39 cellular contexts compared by ENCODE assay signal in the genomic region with DNA sequence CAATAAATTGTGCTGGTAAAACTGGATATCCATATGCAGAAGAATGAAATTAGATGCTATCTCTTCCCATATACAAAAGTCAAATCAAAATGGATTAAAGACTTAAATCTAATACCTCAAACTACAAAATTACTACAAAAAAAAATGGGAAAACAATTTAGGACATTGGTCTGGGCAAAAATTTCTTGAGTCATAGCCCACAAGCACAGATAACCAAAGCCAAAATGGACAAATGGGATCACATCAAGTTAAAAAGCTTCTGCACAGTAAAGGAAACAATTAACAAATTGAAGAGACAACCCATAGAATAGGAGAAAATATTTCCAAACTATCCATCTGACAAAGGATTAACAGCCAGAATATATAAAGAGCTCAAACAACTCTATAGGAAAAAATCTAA.
"Had no signal": no experiment of that assay in that cellular context is flagged by ENCODE, and none has a peak within 500 bp of the region (broad histone marks: within the 10 kb centered on the region; RNA-seq: fewer than 3 reads in every experiment).

No MANE protein-coding gene starts in this region.

- FAIRE-seq: bronchial epithelial cell, TTC549 had no signal

- H3K36me3 ChIP-seq: adrenal gland, ascending aorta, cardiac muscle cell had no signal

- H3K27me3 ChIP-seq: adrenal gland, ascending aorta, cardiac muscle cell had no signal

- H3K4me1 ChIP-seq: adrenal gland, ascending aorta had no signal

- ATAC-seq: activated CD8-positive, alpha-beta T cell treated with anti-CD3 and anti-CD28 coated beads for 36 hours; activated naive CD4-positive, alpha-beta T cell treated with anti-CD3 and anti-CD28 coated beads, Interleukin-2, amount 50 U/mL, for 72 hours; activated T-cell treated with anti-CD3 and anti-CD28 coated beads, Interleukin-2, amount 50 U/mL, for 4 hours; activated T-cell treated with anti-CD3 and anti-CD28 coated beads, Interleukin-2, amount 50 U/mL, for 72 hours; activated T-helper 17 cell treated with anti-CD3 and anti-CD28 coated beads, Interleukin-2, amount 50 U/mL, for 72 hours had no signal

- H3K9me3 Mint-ChIP-seq: activated CD4-positive, alpha-beta memory T cell treated with anti-CD3 and anti-CD28 coated beads for 36 hours; activated CD4-positive, alpha-beta T cell treated with anti-CD3 and anti-CD28 coated beads, Interleukin-2, amount 10 ng/mL, durations not matched to agents 24 days and 14 days; activated CD8-positive, alpha-beta T cell treated with anti-CD3 and anti-CD28 coated beads for 36 hours; activated naive CD4-positive, alpha-beta T cell treated with anti-CD3 and anti-CD28 coated beads for 36 hours; activated T-cell treated with anti-CD3 and anti-CD28 coated beads, Interleukin-2, amount 50 U/mL, for 4 hours; activated T-helper 17 cell treated with anti-CD3 and anti-CD28 coated beads, Interleukin-2, amount 50 U/mL, for 72 hours; central memory CD8-positive, alpha-beta T cell; T-helper 1 cell treated with Interleukin-12 subunit alpha and Interleukin-12 subunit beta and Interleukin-4 antibody, amounts not matched to agents 30 μg/mL and 1 μg/mL, for 36 hours; T-helper 2 cell treated with Interferon-gamma antibody and Interleukin-4, amounts not matched to agents 5 μg/mL and 100 μg/mL, for 36 hours had no signal

- H3K4me3 ChIP-seq: adrenal gland, ascending aorta, cardiac muscle cell had no signal

- H3K4me3 Mint-ChIP-seq: activated B cell treated with CpG ODN at 0.5 μM for 24 hours; activated CD4-positive, alpha-beta memory T cell treated with anti-CD3 and anti-CD28 coated beads for 36 hours; activated CD4-positive, alpha-beta T cell treated with anti-CD3 and anti-CD28 coated beads, Interleukin-2, amount 10 ng/mL, durations not matched to agents 24 days and 14 days; activated CD8-positive, alpha-beta T cell treated with anti-CD3 and anti-CD28 coated beads for 36 hours; activated naive CD4-positive, alpha-beta T cell treated with anti-CD3 and anti-CD28 coated beads for 36 hours; activated naive CD8-positive, alpha-beta T cell treated with anti-CD3 and anti-CD28 coated beads for 36 hours; activated T-cell treated with anti-CD3 and anti-CD28 coated beads, Interleukin-2, amount 50 U/mL, for 4 hours; activated T-cell treated with anti-CD3 and anti-CD28 coated beads, Interleukin-2, amount 50 U/mL, for 72 hours; activated T-helper 1 cell treated with anti-CD3 and anti-CD28 coated beads, Interleukin-12 subunit alpha, Interleukin-12 subunit beta, Interleukin-2, Interleukin-4 antibody, amounts not matched to agents 30 ng/mL and 10 ng/mL and 1 ng/mL, durations not matched to agents 14 hours and 24 hours and 36 hours; activated T-helper 17 cell treated with anti-CD3 and anti-CD28 coated beads, Interleukin-2, amount 50 U/mL, for 72 hours; brain; central memory CD8-positive, alpha-beta T cell; T-helper 1 cell treated with Interleukin-12 subunit alpha and Interleukin-12 subunit beta and Interleukin-4 antibody, amounts not matched to agents 30 μg/mL and 1 μg/mL, for 36 hours; T-helper 2 cell treated with Interferon-gamma antibody and Interleukin-4, amounts not matched to agents 5 μg/mL and 100 μg/mL, for 36 hours had no signal

- H3K9me3 ChIP-seq: adrenal gland, ascending aorta had no signal

- H3K4me1 Mint-ChIP-seq: activated B cell treated with CpG ODN at 0.5 μM for 24 hours; activated CD4-positive, alpha-beta T cell treated with anti-CD3 and anti-CD28 coated beads, Interleukin-2, amount 10 ng/mL, durations not matched to agents 24 days and 14 days; activated naive CD8-positive, alpha-beta T cell treated with anti-CD3 and anti-CD28 coated beads for 36 hours; activated T-helper 17 cell treated with anti-CD3 and anti-CD28 coated beads, Interleukin-2, amount 50 U/mL, for 72 hours; central memory CD8-positive, alpha-beta T cell had no signal

- DNase-seq: activated B cell treated with CpG ODN at 0.5 μM for 24 hours; activated CD4-positive, alpha-beta memory T cell treated with anti-CD3 and anti-CD28 coated beads for 36 hours; activated CD4-positive, alpha-beta T cell treated with anti-CD3 and anti-CD28 coated beads for 4 hours; activated CD4-positive, alpha-beta T cell treated with anti-CD3 and anti-CD28 coated beads, Interleukin-2, amount 10 ng/mL, durations not matched to agents 24 days and 14 days; activated CD4-positive, alpha-beta T cell treated with anti-CD3 and anti-CD28 coated beads, Interleukin-2, amount 50 U/mL, for 1 hour; activated CD4-positive, alpha-beta T cell treated with anti-CD3 and anti-CD28 coated beads, Interleukin-2, amount 50 U/mL, for 4 hours; activated CD4-positive, CD25-positive, alpha-beta regulatory T cell treated with anti-CD3 and anti-CD28 coated beads, Interleukin-2, amount 50 U/mL, for 72 hours; activated CD8-positive, alpha-beta memory T cell treated with anti-CD3 and anti-CD28 coated beads, Interleukin-2, amount 50 U/mL, for 4 hours; activated CD8-positive, alpha-beta T cell treated with anti-CD3 and anti-CD28 coated beads for 36 hours; activated effector memory CD4-positive, alpha-beta T cell treated with anti-CD3 and anti-CD28 coated beads, Interleukin-2, amount 50 U/mL, for 16 hours; activated gamma-delta T cell treated with Interleukin-2 at 50 U/mL for 16 hours; activated naive CD4-positive, alpha-beta T cell; activated naive CD4-positive, alpha-beta T cell treated with anti-CD3 and anti-CD28 coated beads for 36 hours; activated naive CD4-positive, alpha-beta T cell treated with anti-CD3 and anti-CD28 coated beads, Interleukin-2, amount 50 U/mL, for 16 hours; activated naive CD8-positive, alpha-beta T cell treated with anti-CD3 and anti-CD28 coated beads for 36 hours; activated T-cell treated with anti-CD3 and anti-CD28 coated beads for 4 hours; activated T-cell treated with anti-CD3 and anti-CD28 coated beads, Interleukin-2, amount 50 U/mL, for 1 hour; activated T-cell treated with anti-CD3 and anti-CD28 coated beads, Interleukin-2, amount 50 U/mL, for 4 hours; activated T-cell treated with anti-CD3 and anti-CD28 coated beads, Interleukin-2, amount 50 U/mL, for 72 hours; adrenal gland; amygdala; anterior cingulate cortex; caudate nucleus; cerebellar nuclear complex; T-helper 1 cell; T-helper 2 cell; T-helper 9 cell had no signal

- H3K27me3 Mint-ChIP-seq: activated CD4-positive, alpha-beta memory T cell treated with anti-CD3 and anti-CD28 coated beads for 36 hours; activated CD8-positive, alpha-beta T cell treated with anti-CD3 and anti-CD28 coated beads for 36 hours; central memory CD8-positive, alpha-beta T cell had no signal

- H3K36me3 Mint-ChIP-seq: activated CD4-positive, alpha-beta memory T cell treated with anti-CD3 and anti-CD28 coated beads for 36 hours; activated naive CD4-positive, alpha-beta T cell treated with anti-CD3 and anti-CD28 coated beads, Interleukin-2, amount 50 U/mL, for 72 hours; activated naive CD8-positive, alpha-beta T cell treated with anti-CD3 and anti-CD28 coated beads for 36 hours; brain had no signal

- H3K27ac Mint-ChIP-seq: activated B cell treated with CpG ODN at 0.5 μM for 24 hours; activated CD4-positive, alpha-beta memory T cell treated with anti-CD3 and anti-CD28 coated beads for 36 hours; activated CD4-positive, alpha-beta T cell treated with anti-CD3 and anti-CD28 coated beads, Interleukin-2, amount 10 ng/mL, durations not matched to agents 24 days and 14 days; activated CD8-positive, alpha-beta T cell treated with anti-CD3 and anti-CD28 coated beads for 36 hours; activated naive CD4-positive, alpha-beta T cell treated with anti-CD3 and anti-CD28 coated beads for 36 hours; activated naive CD4-positive, alpha-beta T cell treated with anti-CD3 and anti-CD28 coated beads, Interleukin-2, amount 50 U/mL, for 72 hours; activated naive CD8-positive, alpha-beta T cell treated with anti-CD3 and anti-CD28 coated beads for 36 hours; activated T-cell treated with anti-CD3 and anti-CD28 coated beads, Interleukin-2, amount 50 U/mL, for 72 hours; activated T-helper 1 cell treated with anti-CD3 and anti-CD28 coated beads, Interleukin-12 subunit alpha, Interleukin-12 subunit beta, Interleukin-2, Interleukin-4 antibody, amounts not matched to agents 30 ng/mL and 10 ng/mL and 1 ng/mL, durations not matched to agents 14 hours and 24 hours and 36 hours; activated T-helper 17 cell treated with anti-CD3 and anti-CD28 coated beads, Interleukin-2, amount 50 U/mL, for 72 hours; brain; T-helper 1 cell treated with Interleukin-12 subunit alpha and Interleukin-12 subunit beta and Interleukin-4 antibody, amounts not matched to agents 30 μg/mL and 1 μg/mL, for 36 hours; T-helper 2 cell treated with Interferon-gamma antibody and Interleukin-4, amounts not matched to agents 5 μg/mL and 100 μg/mL, for 36 hours had no signal

- H3K27ac ChIP-seq: adrenal gland, ascending aorta, cardiac muscle cell, VCaP had no signal
